Comparison of ENCODE assay signal across 1 cellular context in genomic region chr3:66498718-66499611, GRCh38.
TF ChIP-seq lines count a peak whose summit lies in the region.

No MANE protein-coding gene starts in this region.

TF ChIP-seq in A549, 52 proteins besides CTCF, POLR2A, EP300 and RAD21 (continued from another document):
- TF ChIP-seq CHD4 (IDR thresholded peaks at IDR 0.05; ENCODE audit: borderline replicate concordance): no peak
- no peak for TF ChIP-seq JUNB (IDR thresholded peaks at IDR 0.05)
- TF ChIP-seq SREBF2 (IDR thresholded peaks at IDR 0.05): no peak
- TF ChIP-seq EHMT2 (IDR thresholded peaks at IDR 0.05; ENCODE audit: low read depth): no peak
TF ChIP-seq in A549: peak in this region for 0.
